Comparison of ENCODE assay signal across 20 cellular contexts in the genomic region with DNA sequence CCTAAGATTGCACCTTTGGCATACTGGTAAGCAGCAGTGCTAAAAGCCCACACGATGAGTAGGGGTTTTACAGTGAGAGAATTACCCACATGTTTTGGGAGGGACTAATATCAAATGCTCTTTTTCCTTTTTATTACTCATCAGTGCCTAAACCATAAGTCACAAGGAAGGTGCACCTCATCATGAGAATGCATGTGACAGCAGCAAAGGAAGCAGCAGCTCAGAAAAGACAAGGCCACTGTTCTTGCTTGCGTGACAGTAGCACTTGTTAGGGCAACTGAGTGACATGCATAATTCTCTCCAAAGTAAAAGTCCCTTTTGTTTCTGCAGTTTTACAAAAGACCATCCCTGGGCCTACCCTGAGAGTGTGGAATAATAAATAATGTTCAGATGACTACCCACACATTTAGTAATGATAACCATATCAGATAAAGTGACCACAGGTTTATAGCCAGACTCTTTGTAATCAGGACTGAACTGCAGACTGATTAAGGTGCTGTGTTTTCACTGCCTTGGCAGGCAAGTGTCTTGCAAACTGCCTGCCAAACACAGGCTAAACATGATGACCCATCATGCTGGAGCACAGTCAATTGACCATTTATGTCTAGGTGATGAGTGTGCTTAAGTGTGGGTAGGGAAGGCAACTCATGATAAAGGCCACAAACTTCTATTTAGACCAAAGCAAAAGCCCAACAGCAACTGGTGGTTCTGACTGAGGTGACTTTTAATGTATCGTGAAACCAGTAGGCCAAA.
"Had no signal": no experiment of that assay in that cellular context is flagged by ENCODE, and none has a peak within 500 bp of the region (broad histone marks: within the 10 kb centered on the region; RNA-seq: fewer than 3 reads in every experiment).

No MANE protein-coding gene starts in this region.

- H3K36me3 ChIP-seq: adrenal gland, cardiac muscle cell, right lobe of liver, tibial nerve had no signal

- H3K27ac ChIP-seq: adrenal gland, cardiac muscle cell, dorsolateral prefrontal cortex, psoas muscle, right lobe of liver, tibial nerve had no signal

- DNase-seq: activated CD4-positive, alpha-beta T cell treated with anti-CD3 and anti-CD28 coated beads for 4 hours; activated CD8-positive, alpha-beta T cell treated with anti-CD3 and anti-CD28 coated beads for 36 hours; activated effector memory CD4-positive, alpha-beta T cell treated with anti-CD3 and anti-CD28 coated beads, Interleukin-2, amount 50 U/mL, for 16 hours; activated T-cell treated with anti-CD3 and anti-CD28 coated beads, Interleukin-2, amount 50 U/mL, for 48 hours; adrenal gland; dorsolateral prefrontal cortex; kidney glomerular epithelial cell; nephron progenitor cell; occipital lobe; psoas muscle; right lobe of liver; stimulated activated CD4-positive, alpha-beta T cell treated with anti-CD3 and anti-CD28 coated beads, Interleukin-4, amount 100 ng/mL, for 4 hours; stimulated activated CD8-positive, alpha-beta memory T cell treated with anti-CD3 and anti-CD28 coated beads, Interleukin-4, amount 100 ng/mL, for 48 hours; stimulated activated naive CD4-positive, alpha-beta T cell treated with Interleukin-2 at 50 U/mL for 16 hours; substantia nigra; T-helper 2 cell had no signal

- H3K4me3 ChIP-seq: adrenal gland, cardiac muscle cell, dorsolateral prefrontal cortex, psoas muscle, right lobe of liver, smooth muscle cell, tibial nerve had no signal

- H3K27me3 ChIP-seq: adrenal gland, cardiac muscle cell, right lobe of liver, tibial nerve had no signal

- ATAC-seq: activated CD8-positive, alpha-beta T cell treated with anti-CD3 and anti-CD28 coated beads for 36 hours; psoas muscle; right lobe of liver; WTC11 had no signal

- H3K4me1 ChIP-seq: adrenal gland, psoas muscle, tibial nerve had no signal
